Comparison of ENCODE assay signal across 11 cellular contexts in genomic region chr18:75130591-75131274, GRCh38.
DNase-seq lines count a peak whose midpoint lies in the region; ATAC-seq, FAIRE-seq and TF ChIP-seq lines count a peak whose summit lies in the region.
"Had no signal": no experiment of that assay in that cellular context is flagged by ENCODE, and none has a peak within 500 bp of the region (broad histone marks: within the 10 kb centered on the region; RNA-seq: fewer than 3 reads in every experiment).

No MANE protein-coding gene starts in this region.

- no peaks in the 10 kb centered on the region for H3K4me1 ChIP-seq in RWPE2 (ENCODE audit: insufficient read depth, poor library complexity, severe bottlenecking)

- H3K36me3 ChIP-seq in RWPE2 (ENCODE audit: low read depth), result no peaks in the 10 kb centered on the region

- no peak for FAIRE-seq in D721Med (lab: Jason Lieb, UNC)

- DNase-seq in D721Med (ENCODE audit: insufficient read length, low spot score) (no peak), RWPE2 (ENCODE audit: low spot score) (no peak), fibroblast of peridontal ligament (ENCODE audit: extremely low read depth) (peak; percentile 48), skeletal muscle cell (ENCODE audit: low read depth) (no peak), COLO668 (lab: John Stamatoyannopoulos, UW; ENCODE audit: unreplicated experiment) (no peak)
- no peak for DNase-seq in activated naive CD4-positive, alpha-beta T cell treated with anti-CD3 and anti-CD28 coated beads, Interleukin-2, amount 50 U/mL, for 16 hours
- DNase-seq: mesendoderm; NK-92 treated with Interleukin-12 subunit alpha and Interleukin-12 subunit beta, amount 100 ng/mL, for 24 hours had no signal

- H3K4me3 ChIP-seq in RWPE2 (ENCODE audit: severe bottlenecking), result no peak overlapping the region
- H3K4me3 ChIP-seq in skeletal muscle cell (ENCODE audit: low read depth, low read length), result peak overlapping the region; percentile 15
- H3K4me3 ChIP-seq: SK-N-MC had no signal

- TF ChIP-seq CTCF in D721Med (IDR thresholded peaks at IDR 0.05; ENCODE audit: insufficient read depth, missing control alignments) (peak; percentile 11), RWPE2 (IDR thresholded peaks at IDR 0.05; ENCODE audit: poor library complexity, severe bottlenecking) (peak; percentile 16)

- no peaks in the 10 kb centered on the region for H3K9me3 ChIP-seq in RWPE2 (ENCODE audit: severe bottlenecking)

- no peak overlapping the region for H3K27ac ChIP-seq in RWPE2 (ENCODE audit: poor library complexity, severe bottlenecking)
- H3K27ac ChIP-seq: SK-N-MC had no signal

- ATAC-seq in RWPE2 (ENCODE audit: low read depth), result no peak
- ATAC-seq in GM21723 (IDR thresholded peaks at IDR 0.05; ENCODE audit: unreplicated experiment), result no peak
- ATAC-seq: WTC11 had no signal

- peaks cover 26% of the 10 kb centered on the region for H3K27me3 ChIP-seq in RWPE2 (ENCODE audit: insufficient read depth, poor library complexity, severe bottlenecking)
